11 cellular contexts compared by ENCODE assay signal in the genomic region with DNA sequence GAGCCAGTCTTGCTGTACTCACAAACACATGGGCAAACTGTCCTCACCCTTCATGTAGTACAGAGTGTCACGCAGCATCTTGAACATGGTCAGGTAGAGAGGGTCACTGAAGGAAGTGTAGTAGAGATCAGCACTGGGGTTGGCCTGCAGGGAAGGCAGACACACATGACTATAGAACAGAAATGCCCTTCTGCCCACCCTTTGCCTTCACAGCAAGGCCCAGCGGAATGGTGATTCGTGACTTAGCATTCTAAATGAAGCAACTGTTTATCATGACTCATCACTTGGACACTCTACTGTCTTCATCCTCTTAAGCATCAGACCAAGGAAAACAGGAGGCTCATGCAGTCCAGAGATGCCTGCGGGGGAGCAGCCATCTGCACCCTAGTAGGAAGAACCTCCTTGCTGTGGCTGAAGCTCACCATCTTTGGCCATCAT. TPM values are rescaled to one million over a fixed set of nuclear protein-coding genes. Genes with fewer than 3 reads are reported as not detected.
A peak's percentile ranks its signal among the peaks of the same experiment; 100 is the strongest.
DNase-seq lines count a peak whose midpoint lies in the region; ATAC-seq and TF ChIP-seq lines count a peak whose summit lies in the region.
"Had no signal": no experiment of that assay in that cellular context is flagged by ENCODE, and none has a peak within 500 bp of the region (broad histone marks: within the 10 kb centered on the region; RNA-seq: fewer than 3 reads in every experiment).

No MANE protein-coding gene starts in this region.

- in situ Hi-C loops in ACHN (cut with HindIII; ENCODE audit: low pct_ligation_motif_present, low pct_unique_long_range_greater_than_20kb, low sequenced_read_pairs) = no loop called here
- in situ Hi-C loops in astrocyte of the spinal cord (cut with HindIII; ENCODE audit: low sequenced_read_pairs) = no loop called here

- peaks cover 4 to 16% of the 10 kb centered on the region in 2 donors for H3K36me3 Mint-ChIP-seq in activated T-cell treated with anti-CD3 and anti-CD28 coated beads, Interleukin-2, amount 50 U/mL, for 72 hours (ENCODE audit: insufficient read depth in 2 of 2)

- no peak for ATAC-seq in GM18873 (IDR thresholded peaks at IDR 0.05; ENCODE audit: low FRiP score, unreplicated experiment)
- no peak for ATAC-seq in activated T-cell treated with anti-CD3 and anti-CD28 coated beads, Interleukin-2, amount 50 U/mL, for 72 hours (replicated peaks in 1 of 2)

- H3K4me3 ChIP-seq in astrocyte of the spinal cord (ENCODE audit: low read depth, low read length) (no peak overlapping the region), kidney epithelial cell (ENCODE audit: low read depth, low read length) (no peak overlapping the region)
- H3K4me3 ChIP-seq: adrenal gland, suprapubic skin had no signal

- no peak overlapping the region for H3K4me3 Mint-ChIP-seq in activated T-cell treated with anti-CD3 and anti-CD28 coated beads, Interleukin-2, amount 50 U/mL, for 72 hours

- no peaks in the 10 kb centered on the region for H3K9me3 Mint-ChIP-seq in activated T-cell treated with anti-CD3 and anti-CD28 coated beads, Interleukin-2, amount 50 U/mL, for 72 hours

- H3K27me3 Mint-ChIP-seq in activated T-cell treated with anti-CD3 and anti-CD28 coated beads, Interleukin-2, amount 50 U/mL, for 72 hours (ENCODE audit: low read depth) = no peaks in the 10 kb centered on the region

- TF ChIP-seq CTCF in astrocyte of the spinal cord (IDR thresholded peaks at IDR 0.05; ENCODE audit: low read depth, low read length) (no peak), kidney epithelial cell (IDR thresholded peaks at IDR 0.05; ENCODE audit: insufficient read depth, low read length, poor library complexity, severe bottlenecking) (no peak)

- H3K4me1 Mint-ChIP-seq in activated T-cell treated with anti-CD3 and anti-CD28 coated beads, Interleukin-2, amount 50 U/mL, for 72 hours (ENCODE audit: low read depth) = peaks cover 25% of the 10 kb centered on the region

- DNase-seq in ACHN = peak; percentile 84
- DNase-seq in HS-5 (ENCODE audit: low read depth) = peak; percentile 88
- DNase-seq in astrocyte of the spinal cord (ENCODE audit: low read depth, low spot score) = peak; percentile 78
- DNase-seq in kidney epithelial cell (ENCODE audit: low read depth) = peak; percentile 69
- DNase-seq in activated T-cell treated with anti-CD3 and anti-CD28 coated beads, Interleukin-2, amount 50 U/mL, for 72 hours = no peak
- DNase-seq in NCI-H187 treated with DMSO at 0.1 percent for 48 hours (lab: John Stamatoyannopoulos, UW) = no peak
- no peak for DNase-seq in NCI-H2171 treated with DMSO at 0.1 percent for 48 hours (lab: John Stamatoyannopoulos, UW)

- no peak overlapping the region for H3K27ac Mint-ChIP-seq in activated T-cell treated with anti-CD3 and anti-CD28 coated beads, Interleukin-2, amount 50 U/mL, for 72 hours

- peaks cover 3% of the 10 kb centered on the region for H3K36me3 ChIP-seq in kidney epithelial cell (ENCODE audit: control insufficient read depth, insufficient read depth, low read length)

- no peaks in the 10 kb centered on the region for H3K27me3 ChIP-seq in kidney epithelial cell (ENCODE audit: control insufficient read depth, insufficient read depth, low read length)
- H3K27me3 ChIP-seq: adrenal gland, suprapubic skin had no signal

RNA-seq across cellular contexts. Expression of a gene that starts 33.4 kb away (rescaled TPM):
- not detected in 2 replicates for total RNA-seq in kidney epithelial cell
- total RNA-seq in activated T-cell treated with anti-CD3 and anti-CD28 coated beads, Interleukin-2, amount 50 U/mL, for 72 hours = not detected
- total RNA-seq: skeletal muscle tissue had no signal

RNA-seq across cellular contexts. Expression of a gene that starts 51.3 kb away (rescaled TPM):
- total RNA-seq in kidney epithelial cell = 50.6 and 62.8 TPM in 2 replicates
- 10 to 100 TPM; 60.4 to 63.1 TPM for total RNA-seq in activated T-cell treated with anti-CD3 and anti-CD28 coated beads, Interleukin-2, amount 50 U/mL, for 72 hours

RNA-seq across cellular contexts. Expression of a gene that starts 51.5 kb away (rescaled TPM):
- total RNA-seq in kidney epithelial cell = 17.7 and 18.3 TPM in 2 replicates
- 10 to 100 TPM; 19.8 to 21.0 TPM for total RNA-seq in activated T-cell treated with anti-CD3 and anti-CD28 coated beads, Interleukin-2, amount 50 U/mL, for 72 hours

Comparison
In these comparisons a context has a peak if more than half of its experiments do, and no peak if none do; other contexts are left out.
1. DNase-seq: peak in ACHN (single experiment), HS-5 (single experiment), astrocyte of the spinal cord (single experiment) and kidney epithelial cell (single experiment); none in activated T-cell treated with anti-CD3 and anti-CD28 coated beads, Interleukin-2, amount 50 U/mL, for 72 hours (0 of 2), NCI-H187 treated with DMSO at 0.1 percent for 48 hours (single experiment) and NCI-H2171 treated with DMSO at 0.1 percent for 48 hours (single experiment).